ENCODE assay signal across 1 cellular context in the genomic region with DNA sequence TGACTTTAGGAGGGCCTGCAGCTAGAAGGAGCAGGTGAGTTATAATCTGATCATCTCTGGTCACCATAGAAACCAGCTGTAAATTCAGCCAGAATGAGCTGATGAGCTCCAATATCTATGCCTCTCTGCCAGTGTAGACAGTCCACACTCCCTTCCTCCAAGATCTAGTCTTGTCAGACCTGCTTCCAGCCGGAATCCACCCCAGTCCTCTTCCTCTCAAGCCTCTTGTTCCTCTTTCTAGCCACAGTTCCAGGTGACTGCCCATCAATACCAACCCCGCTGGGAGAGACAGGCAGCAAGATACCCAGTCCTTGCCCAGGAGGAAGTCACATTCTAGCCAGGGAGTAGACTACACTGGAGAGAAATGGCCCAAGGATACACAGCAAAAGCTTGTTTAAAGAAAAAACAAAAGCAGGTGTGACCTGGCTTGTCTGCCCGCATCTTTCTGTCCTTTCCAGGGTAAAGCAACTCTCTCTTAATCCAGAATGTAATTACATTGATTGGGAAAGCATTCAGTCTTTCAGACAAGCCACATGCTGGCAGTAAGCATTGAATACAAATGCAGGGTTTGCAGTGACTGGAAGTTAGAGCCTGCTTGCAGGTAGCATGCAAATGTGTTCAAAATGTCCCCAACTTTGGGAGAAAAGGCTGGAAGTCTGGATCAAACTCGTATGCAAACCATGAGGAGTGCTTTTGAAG.
TF ChIP-seq lines count a peak whose summit lies in the region.

No MANE protein-coding gene starts in this region.

TF ChIP-seq in GM12878, 131 proteins besides CTCF, POLR2A, EP300 and RAD21:
- TF ChIP-seq IKZF2 (IDR thresholded peaks at IDR 0.05), result 0 out of 4 replicates have a peak, but pooled peaks of 1 of the 2 experiments have one; percentile 19
- no peak for TF ChIP-seq NRF1 (conservative IDR thresholded peaks at IDR 0.05; ENCODE audit: low read depth, low read length)
- TF ChIP-seq SPI1 (IDR thresholded peaks at IDR 0.05; ENCODE audit: borderline replicate concordance, insufficient read depth, low read depth, low read length), result peak; percentile 35; the same call in 1 of the 2 replicates
